In genomic region chr2:169694113-169694893, GRCh38 we compare ENCODE assay signal across 8 cellular contexts. TPM values are rescaled to one million over a fixed set of nuclear protein-coding genes. Genes with fewer than 3 reads are reported as not detected.
A peak's percentile ranks its signal among the peaks of the same experiment; 100 is the strongest.
DNase-seq lines count a peak whose midpoint lies in the region; ATAC-seq and TF ChIP-seq lines count a peak whose summit lies in the region.

A gene with protein sequence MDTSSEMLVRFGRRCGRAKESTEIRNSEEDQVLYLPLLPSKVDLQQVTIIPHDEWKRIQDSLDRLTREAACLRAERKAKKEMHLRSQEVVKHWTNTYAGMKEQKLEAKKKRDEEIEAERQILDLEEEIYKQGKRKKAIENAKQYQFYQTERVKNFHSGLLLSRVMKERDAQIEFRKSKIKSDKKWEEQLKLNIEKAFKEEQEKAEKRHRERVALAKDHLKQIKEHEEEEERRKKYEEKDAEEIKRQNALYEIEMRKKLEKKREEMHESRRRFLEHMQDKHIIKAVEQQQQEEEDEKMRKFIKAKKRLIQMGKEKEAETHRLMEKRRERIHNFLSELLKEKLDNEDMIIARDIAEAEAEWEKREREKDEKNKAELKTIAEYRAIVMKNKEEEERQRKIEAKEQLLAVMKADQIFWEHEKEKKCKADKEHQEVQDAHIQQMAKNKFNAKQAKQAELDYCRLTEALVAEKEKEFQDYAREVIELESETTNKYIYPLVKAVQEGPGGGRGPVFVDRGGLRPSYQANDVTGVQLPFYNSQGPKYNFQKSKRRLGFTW (minus strand): TSS chr2:169694405. CDS start chr2:169694327, 78 bp downstream.
A gene with protein sequence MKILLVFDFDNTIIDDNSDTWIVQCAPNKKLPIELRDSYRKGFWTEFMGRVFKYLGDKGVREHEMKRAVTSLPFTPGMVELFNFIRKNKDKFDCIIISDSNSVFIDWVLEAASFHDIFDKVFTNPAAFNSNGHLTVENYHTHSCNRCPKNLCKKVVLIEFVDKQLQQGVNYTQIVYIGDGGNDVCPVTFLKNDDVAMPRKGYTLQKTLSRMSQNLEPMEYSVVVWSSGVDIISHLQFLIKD (plus strand): TSS chr2:169694469. CDS start chr2:169700972, 6,503 bp downstream.

- peak within 1 kb of the TSS; percentile 87 for H3K23ac ChIP-seq in neuronal stem cell (ENCODE audit: low read depth, low read length, poor library complexity)

- H2BK15ac ChIP-seq in neuronal stem cell (ENCODE audit: low read length): peak within 1 kb of the TSS; percentile 66

- H3K27me3 ChIP-seq in SJSA1 (replicated peaks) (no peaks in the 10 kb centered on the region), gastroesophageal sphincter (no peaks in the 10 kb centered on the region), neuronal stem cell (ENCODE audit: control insufficient read depth in 3 of 3, insufficient read depth in 3 of 3, low read depth in 1 of 3, low read length in 3 of 3) (no peaks in the 10 kb centered on the region), subcutaneous abdominal adipose tissue (ENCODE audit: control insufficient read depth in 5 of 5, insufficient read depth in 4 of 5, low read length in 5 of 5) (no peaks in the 10 kb centered on the region)

- H3K27ac Mint-ChIP-seq in activated naive CD4-positive, alpha-beta T cell treated with anti-CD3 and anti-CD28 coated beads for 36 hours: peak within 1 kb of the TSS; percentile 71

- H3K9ac ChIP-seq in neuronal stem cell (ENCODE audit: low read depth, low read length, poor library complexity) (peak within 1 kb of the TSS; percentile 83), subcutaneous abdominal adipose tissue (ENCODE audit: low read length in 5 of 5) (peak within 1 kb of the TSS; percentile 0 to 92 (median 91))

- 0% methylated on average over 3 of the region's 63 CpGs for WGBS in gastroesophageal sphincter (ENCODE audit: low coverage in 1 of 2), 2 donors
- WGBS in neuronal stem cell (ENCODE audit: extremely low coverage in 2 of 2, insufficient read length in 2 of 2, insufficient replicate concordance in 1 of 2), 2 donors: no CpG with 5 or more reads among the region's 63 CpGs

- H3K27ac ChIP-seq in SJSA1 (peak within 1 kb of the TSS; percentile 66), gastroesophageal sphincter (peak within 1 kb of the TSS; percentile 76 to 91 (median 88)), neuronal stem cell (replicated peaks; ENCODE audit: low read length) (peak within 1 kb of the TSS; percentile 34), subcutaneous abdominal adipose tissue (ENCODE audit: low read depth, low read length) (peak within 1 kb of the TSS; percentile 58)

- no peak within 1 kb of the TSS for H4K91ac ChIP-seq in neuronal stem cell (ENCODE audit: low read depth, low read length, poor library complexity)

- ATAC-seq in gastroesophageal sphincter: peak; percentile 100

- peaks cover 13% of the 10 kb centered on the region for H3K4me1 Mint-ChIP-seq in activated naive CD4-positive, alpha-beta T cell treated with anti-CD3 and anti-CD28 coated beads for 36 hours (ENCODE audit: low read depth)

- H2AFZ ChIP-seq in neuronal stem cell (ENCODE audit: low read length): peak within 1 kb of the TSS; percentile 88

- H3K4me1 ChIP-seq in SJSA1 (replicated peaks): peaks cover 8% of the 10 kb centered on the region; the same call in 1 of the 2 replicates
- peaks cover 0 to 21% (median 0%) of the 10 kb centered on the region in 3 donors for H3K4me1 ChIP-seq in gastroesophageal sphincter
- no peaks in the 10 kb centered on the region for H3K4me1 ChIP-seq in neuronal stem cell (ENCODE audit: control insufficient read depth in 2 of 2, insufficient read depth in 1 of 2, low read depth in 1 of 2, low read length in 2 of 2)
- peaks cover 0 to 26% (median 22%) of the 10 kb centered on the region in 5 donors for H3K4me1 ChIP-seq in subcutaneous abdominal adipose tissue (ENCODE audit: control insufficient read depth in 5 of 5, insufficient read depth in 5 of 5, low read length in 5 of 5)

- H3K36me3 ChIP-seq in SJSA1: no peaks in the 10 kb centered on the region
- peaks cover 0 to 8% of the 10 kb centered on the region in 2 donors for H3K36me3 ChIP-seq in gastroesophageal sphincter
- peaks cover 2 to 35% of the 10 kb centered on the region in 2 donors for H3K36me3 ChIP-seq in neuronal stem cell (replicated peaks in 1 of 2; ENCODE audit: control insufficient read depth in 2 of 2, insufficient read depth in 2 of 2, low read length in 2 of 2)
- peaks cover 0 to 2% (median 2%) of the 10 kb centered on the region in 5 donors for H3K36me3 ChIP-seq in subcutaneous abdominal adipose tissue (ENCODE audit: control insufficient read depth in 5 of 5, insufficient read depth in 5 of 5, low read length in 5 of 5)

- peak; percentile 79 to 84 for TF ChIP-seq POLR2A in gastroesophageal sphincter (IDR thresholded peaks at IDR 0.05)

- no peak within 1 kb of the TSS for H2BK12ac ChIP-seq in neuronal stem cell (ENCODE audit: low read length)

- peak within 1 kb of the TSS; percentile 27 for H2BK5ac ChIP-seq in neuronal stem cell (ENCODE audit: low read length)

- TF ChIP-seq EP300 in gastroesophageal sphincter (IDR thresholded peaks at IDR 0.05): no peak

- H3K4me3 Mint-ChIP-seq in activated naive CD4-positive, alpha-beta T cell treated with anti-CD3 and anti-CD28 coated beads for 36 hours: peak within 1 kb of the TSS; percentile 84

- H3K4ac ChIP-seq in neuronal stem cell (ENCODE audit: low read length): no peak within 1 kb of the TSS

- peaks cover 8% of the 10 kb centered on the region for H3K36me3 Mint-ChIP-seq in activated naive CD4-positive, alpha-beta T cell treated with anti-CD3 and anti-CD28 coated beads for 36 hours (ENCODE audit: low read depth)

- H2AK5ac ChIP-seq in neuronal stem cell (ENCODE audit: low read depth, low read length): no peak within 1 kb of the TSS

- H3K9me3 ChIP-seq in SJSA1 (replicated peaks): no peaks in the 10 kb centered on the region
- H3K9me3 ChIP-seq in gastroesophageal sphincter: no peaks in the 10 kb centered on the region
- H3K9me3 ChIP-seq in neuronal stem cell (replicated peaks in 1 of 2; ENCODE audit: control insufficient read depth in 2 of 2, insufficient read depth in 1 of 2, low read depth in 1 of 2, low read length in 2 of 2): peaks cover 1 to 10% of the 10 kb centered on the region in 2 donors
- no peaks in the 10 kb centered on the region for H3K9me3 ChIP-seq in subcutaneous abdominal adipose tissue (ENCODE audit: control insufficient read depth in 5 of 5, low read length in 5 of 5)

- H2BK120ac ChIP-seq in neuronal stem cell (ENCODE audit: low read depth, low read length): no peak within 1 kb of the TSS

- H3K18ac ChIP-seq in neuronal stem cell (ENCODE audit: low read length): peak within 1 kb of the TSS; percentile 97

- H3K79me1 ChIP-seq in neuronal stem cell (ENCODE audit: low read depth, low read length): no peaks in the 10 kb centered on the region

- TF ChIP-seq CTCF in HFF-Myc (IDR thresholded peaks at IDR 0.05; ENCODE audit: low read depth, low read length, missing control alignments): no peak
- peak in 1 of 4 experiments; percentile 15 for TF ChIP-seq CTCF in gastroesophageal sphincter (IDR thresholded peaks at IDR 0.05)

- no peak within 1 kb of the TSS for H4K8ac ChIP-seq in neuronal stem cell (ENCODE audit: low read depth, low read length)

- H3K27me3 Mint-ChIP-seq in activated naive CD4-positive, alpha-beta T cell treated with anti-CD3 and anti-CD28 coated beads for 36 hours (ENCODE audit: low read depth): no peaks in the 10 kb centered on the region

- intact Hi-C loops in activated naive CD4-positive, alpha-beta T cell treated with anti-CD3 and anti-CD28 coated beads for 36 hours (cut with micrococcal nuclease): loop anchor here (1.0 to 10.0 kb wide), 11 partner anchors 39 to 802 kb away; partner anchors contain the start of genes BBS5, FASTKD1, KLHL23 and LRP2

- peak within 1 kb of the TSS; percentile 22 for H3K14ac ChIP-seq in neuronal stem cell (ENCODE audit: low read length)

- H3K4me3 ChIP-seq in HFF-Myc (replicated peaks; ENCODE audit: low read depth, low read length) (peak within 1 kb of the TSS; percentile 82), SJSA1 (peak within 1 kb of the TSS; percentile 58), gastroesophageal sphincter (peak within 1 kb of the TSS; percentile 72 to 79), neuronal stem cell (ENCODE audit: low read length in 2 of 2) (peak within 1 kb of the TSS; percentile 67 to 90), subcutaneous abdominal adipose tissue (ENCODE audit: low read depth in 1 of 5, low read length in 5 of 5) (peak within 1 kb of the TSS; percentile 78 to 95 (median 91))

- H3K9me3 Mint-ChIP-seq in activated naive CD4-positive, alpha-beta T cell treated with anti-CD3 and anti-CD28 coated beads for 36 hours: peaks cover 4% of the 10 kb centered on the region

- CTCF ChIA-PET in activated naive CD4-positive, alpha-beta T cell treated with anti-CD3 and anti-CD28 coated beads for 36 hours (lab: Charles Lee): no interaction called here

- DNase-seq in GM04503 (ENCODE audit: low read depth) (peak; percentile 78), HFF-Myc (ENCODE audit: extremely low read depth, low read depth) (peak; percentile 88), MV-4-11 (lab: John Stamatoyannopoulos, UW) (peak; percentile 95), SJSA1 (ENCODE audit: low read depth in 1 of 2, low spot score in 2 of 2) (peak; percentile 91 to 99), neuronal stem cell (ENCODE audit: low spot score) (peak; percentile 92)
- peak; percentile 98 for DNase-seq in activated naive CD4-positive, alpha-beta T cell treated with anti-CD3 and anti-CD28 coated beads for 36 hours

- H3K4me2 ChIP-seq in neuronal stem cell (ENCODE audit: insufficient read depth, low read length, poor library complexity, severe bottlenecking): peak within 1 kb of the TSS; percentile 93

RNA-seq across cellular contexts. Expression of the first gene that starts in this region (rescaled TPM):
- not detected in 2 replicates for total RNA-seq in SJSA1 (2014; rRNA removed; shearing (Covaris generic))
- total RNA-seq in activated naive CD4-positive, alpha-beta T cell treated with anti-CD3 and anti-CD28 coated beads for 36 hours: not detected
- total RNA-seq in gastroesophageal sphincter: not detected
- 4.6 TPM for polyA plus RNA-seq in neuronal stem cell (2013, experiment 1 of 2)
- 6.1 TPM for polyA plus RNA-seq in neuronal stem cell (2013, experiment 2 of 2)

RNA-seq across cellular contexts. Expression of the second gene that starts in this region (rescaled TPM):
- 1.9 TPM in 2 replicates for total RNA-seq in SJSA1 (2014; rRNA removed; shearing (Covaris generic))
- total RNA-seq in activated naive CD4-positive, alpha-beta T cell treated with anti-CD3 and anti-CD28 coated beads for 36 hours: 1 to 10 TPM; 1.2 TPM
- total RNA-seq in gastroesophageal sphincter: 10 to 100 TPM in 1 of 4 donors, 1 to 10 TPM in 3; 4.4 to 10.7 (median 6.7) TPM
- 4.9 TPM for polyA plus RNA-seq in neuronal stem cell (2013, experiment 1 of 2)
- polyA plus RNA-seq in neuronal stem cell (2013, experiment 2 of 2): 5.1 TPM

Comparison
In these comparisons a context has a peak if more than half of its experiments do, and no peak if none do; other contexts are left out.
1. Peak in every context shown above with its lines: DNase-seq, ATAC-seq, H3K4me3 ChIP-seq and H3K27ac ChIP-seq.
2. H3K27ac ChIP-seq: peak in every context shown above with its lines; median percentile 88 in gastroesophageal sphincter; 66 in SJSA1; 58 in subcutaneous abdominal adipose tissue; 34 in neuronal stem cell.